Comparison of ENCODE assay signal across 8 cellular contexts in genomic region chr19:36771275-36772231, GRCh38. TPM values are rescaled to one million over a fixed set of nuclear protein-coding genes. Genes with fewer than 3 reads are reported as not detected.
DNase-seq lines count a peak whose midpoint lies in the region; ATAC-seq and TF ChIP-seq lines count a peak whose summit lies in the region.

No MANE protein-coding gene starts in this region.

- H3K27me3 Mint-ChIP-seq in endodermal cell (ENCODE audit: insufficient read depth) = no peaks in the 10 kb centered on the region

- no peak overlapping the region; the same call in 1 of the 2 replicates for H3K14ac ChIP-seq in IMR-90 (replicated peaks; ENCODE audit: low read depth, low read length)

- peak overlapping the region; percentile 93 for H3K4me3 Mint-ChIP-seq in endodermal cell

- DNase-seq in Daoy (ENCODE audit: low read depth) (peak; percentile 85), IMR-90 (peak; percentile 87), T1000 (lab: John Stamatoyannopoulos, UW) (peak; percentile 93), endodermal cell (peak; percentile 84), medulla oblongata (ENCODE audit: extremely low spot score) (peak; percentile 28), middle frontal gyrus (ENCODE audit: extremely low spot score, low spot score) (no peak), superior temporal gyrus (ENCODE audit: extremely low spot score) (no peak)

- H3K4me2 ChIP-seq in IMR-90 (ENCODE audit: low read depth, low read length) = peak overlapping the region; percentile 94

- H3K56ac ChIP-seq in IMR-90 (ENCODE audit: extremely low read depth, insufficient read depth, low read length) = peak overlapping the region; percentile 41

- no peak overlapping the region for H3K23ac ChIP-seq in IMR-90 (ENCODE audit: low read depth, low read length)

- dilution Hi-C loops in IMR-90 (cut with HindIII; ENCODE audit: low sequenced_read_pairs, unreplicated experiment) = no loop called here

- H3K36me3 Mint-ChIP-seq in endodermal cell (ENCODE audit: low read depth) = peaks cover 41% of the 10 kb centered on the region

- peaks cover 8% of the 10 kb centered on the region for H3K4me1 Mint-ChIP-seq in endodermal cell

- H3K9ac ChIP-seq in IMR-90 (ENCODE audit: low read depth, low read length) = peak overlapping the region; percentile 53
- peak overlapping the region; percentile 98 for H3K9ac ChIP-seq in endodermal cell (ENCODE audit: extremely low read depth, low read length, poor library complexity, severe bottlenecking)
- H3K9ac ChIP-seq in stomach smooth muscle (ENCODE audit: low read length in 2 of 2) = peak overlapping the region; percentile 70 to 73

- intact Hi-C loops in IMR-90 (cut with micrococcal nuclease) = loop anchor here (2.0 to 10.0 kb wide), 2 partner anchors 25 to 303 kb away; partner anchors contain the start of gene ZNF420

- peak overlapping the region; percentile 10; the same call in 1 of the 2 replicates for H2AK5ac ChIP-seq in IMR-90 (ENCODE audit: low read depth, low read length)

- H3K9me3 Mint-ChIP-seq in endodermal cell = peaks cover 49% of the 10 kb centered on the region

- no peak; the same call in 1 of the 2 replicates for TF ChIP-seq POLR2A in IMR-90 (IDR thresholded peaks at IDR 0.05; ENCODE audit: low read depth, low read length)

- WGBS in IMR-90 (ENCODE audit: extremely low coverage in 2 of 2, insufficient read length in 1 of 2), 2 experiments = 3% methylated on average over 19 of the region's 29 CpGs; no CpG with 5 or more reads in 1 of the 2 experiments
- WGBS in endodermal cell (ENCODE audit: insufficient coverage in 1 of 2, insufficient read length in 1 of 2), 2 experiments = 43 to 46% methylated on average over 14 to 29 of the region's 29 CpGs

- H3K36me3 ChIP-seq in IMR-90 (ENCODE audit: control insufficient read depth, insufficient read depth, low read length) = peaks cover 2% of the 10 kb centered on the region; the same call in 1 of the 2 replicates
- peaks cover 41% of the 10 kb centered on the region for H3K36me3 ChIP-seq in endodermal cell (ENCODE audit: control insufficient read depth, insufficient read depth, low read length)
- H3K36me3 ChIP-seq in stomach smooth muscle (ENCODE audit: control insufficient read depth in 2 of 2, insufficient read depth in 2 of 2, low read length in 2 of 2) = no peaks in the 10 kb centered on the region

- H4K20me1 ChIP-seq in IMR-90 (ENCODE audit: insufficient read depth, low read length) = no peaks in the 10 kb centered on the region

- CTCF ChIA-PET in IMR-90 (lab: Yijun Ruan, JAX) = no interaction called here

- H3K4ac ChIP-seq in IMR-90 (ENCODE audit: low read depth, low read length) = no peak overlapping the region

- in situ Hi-C loops in IMR-90 (cut with MboI; ENCODE audit: low sequenced_read_pairs) = no loop called here

- no peak for TF ChIP-seq CTCF in IMR-90 (conservative IDR thresholded peaks at IDR 0.05; ENCODE audit: low read depth, low read length)
- no peak for TF ChIP-seq CTCF in endodermal cell (conservative IDR thresholded peaks at IDR 0.05)

- no peak for TF ChIP-seq RAD21 in IMR-90 (IDR thresholded peaks at IDR 0.05; ENCODE audit: low read length)

- H3K27ac Mint-ChIP-seq in endodermal cell = peak overlapping the region; percentile 98

- ATAC-seq in IMR-90 (ENCODE audit: low read depth) = peak; percentile 19

- H2BK5ac ChIP-seq in IMR-90 (ENCODE audit: low read depth, low read length, poor library complexity, severe bottlenecking) = peak overlapping the region; percentile 19

- H3K9me3 ChIP-seq in IMR-90 (ENCODE audit: control insufficient read depth, insufficient read depth, low read length) = peaks cover 14% of the 10 kb centered on the region; the same call in 1 of the 2 replicates
- H3K9me3 ChIP-seq in endodermal cell (ENCODE audit: control insufficient read depth, low read length) = peaks cover 63% of the 10 kb centered on the region
- H3K9me3 ChIP-seq in stomach smooth muscle (ENCODE audit: control insufficient read depth in 2 of 2, low read length in 2 of 2) = peaks cover 0 to 3% of the 10 kb centered on the region in 2 donors

- H3K27ac ChIP-seq in IMR-90 (ENCODE audit: insufficient read depth, low read length) (peak overlapping the region; percentile 54), endodermal cell (ENCODE audit: low read depth, low read length) (peak overlapping the region; percentile 73), stomach smooth muscle (ENCODE audit: low read length) (peak overlapping the region; percentile 77)

- no peak overlapping the region for H2BK120ac ChIP-seq in IMR-90 (ENCODE audit: low read depth, low read length)

- H3K27me3 ChIP-seq in IMR-90 (ENCODE audit: control insufficient read depth, insufficient read depth, low read length) (no peaks in the 10 kb centered on the region), endodermal cell (ENCODE audit: control insufficient read depth, insufficient read depth, low read length, poor library complexity, severe bottlenecking) (no peaks in the 10 kb centered on the region), stomach smooth muscle (ENCODE audit: control insufficient read depth in 1 of 2, insufficient read depth in 2 of 2, low read length in 2 of 2) (no peaks in the 10 kb centered on the region)

- H2AFZ ChIP-seq in IMR-90 (replicated peaks; ENCODE audit: low read length, poor library complexity) = peak overlapping the region; percentile 100

- peak overlapping the region; percentile 38 to 95; a peak in 2 of 4 replicates for H4K8ac ChIP-seq in IMR-90 (ENCODE audit: low read depth in 2 of 2, low read length in 2 of 2)

- H3K9me1 ChIP-seq in IMR-90 (ENCODE audit: insufficient read depth, low read length) = no peaks in the 10 kb centered on the region

- H2BK20ac ChIP-seq in IMR-90 (ENCODE audit: low read depth, low read length) = no peak overlapping the region

- H4K91ac ChIP-seq in IMR-90 (ENCODE audit: insufficient read depth, low read depth, low read length) = no peak overlapping the region; the same call in 1 of the 2 replicates

- no peak overlapping the region for H3K18ac ChIP-seq in IMR-90 (ENCODE audit: low read depth, low read length)

- peaks cover 7 to 10% of the 10 kb centered on the region in 2 experiments; a peak in 3 of 4 replicates for H3K79me1 ChIP-seq in IMR-90 (ENCODE audit: low read depth in 1 of 2, low read length in 2 of 2)

- no peak overlapping the region for H2BK15ac ChIP-seq in IMR-90 (ENCODE audit: low read depth, low read length)

- H2AK9ac ChIP-seq in IMR-90 (replicated peaks; ENCODE audit: low read depth, low read length, poor library complexity) = no peak overlapping the region

- H3K4me1 ChIP-seq in IMR-90 (ENCODE audit: control insufficient read depth, insufficient read depth, low read length) (no peaks in the 10 kb centered on the region), endodermal cell (ENCODE audit: control insufficient read depth, insufficient read depth, low read length) (no peaks in the 10 kb centered on the region), stomach smooth muscle (ENCODE audit: control insufficient read depth, insufficient read depth, low read length) (peaks cover 15% of the 10 kb centered on the region)

- H4K5ac ChIP-seq in IMR-90 (ENCODE audit: low read depth, low read length) = no peak overlapping the region

- peak overlapping the region; percentile 69 for H3K4me3 ChIP-seq in IMR-90 (ENCODE audit: insufficient read depth, low read depth, low read length)
- peak overlapping the region; percentile 99 for H3K4me3 ChIP-seq in endodermal cell (ENCODE audit: low read length)
- peak overlapping the region; percentile 79 to 96 for H3K4me3 ChIP-seq in stomach smooth muscle (ENCODE audit: low read length in 2 of 2)

- POLR2A ChIA-PET in IMR-90 (lab: Charles Lee; ENCODE audit: unreplicated experiment) = interaction anchor here (0.7 kb wide), 1 partner anchor 29 kb away, joined by 6 read pairs; no protein-coding TSS in a partner anchor

- no TSS peak for BruUV-seq in IMR-90 (replicated peaks; lab: Mats Ljungman, UMichigan)

TF ChIP-seq in IMR-90, 13 proteins besides CTCF, POLR2A, EP300 and RAD21:
- no peak for TF ChIP-seq SMC3 (IDR thresholded peaks at IDR 0.05; ENCODE audit: low read depth, low read length)
- 0 out of 2 replicates have a peak, but pooled peaks have one; percentile 26 for TF ChIP-seq CHD1 (IDR thresholded peaks at IDR 0.05; ENCODE audit: low read depth, low read length)
- peak; percentile 60 for TF ChIP-seq CEBPB (IDR thresholded peaks at IDR 0.05; ENCODE audit: low read depth, low read length)
- TF ChIP-seq BHLHE40 (IDR thresholded peaks at IDR 0.05; ENCODE audit: low read depth, low read length) = no peak
- no peak for TF ChIP-seq RFX5 (IDR thresholded peaks at IDR 0.05; ENCODE audit: low read depth, low read length)
- TF ChIP-seq ELK1 (IDR thresholded peaks at IDR 0.05; ENCODE audit: borderline replicate concordance, low read depth, low read length) = no peak; the same call in 1 of the 2 replicates

RNA-seq across cellular contexts. Expression of gene ZNF850, which starts 1.1 kb away (rescaled TPM):
- 8.7 and 11.4 TPM in 2 replicates for total RNA-seq in Daoy (2014; rRNA removed; shearing (Covaris generic))
- 7.2 and 8.3 TPM in 2 replicates for total RNA-seq in IMR-90 (2012; rRNA removed)
- polyA plus RNA-seq in IMR-90 (2012; rRNA removed) = 0.90 and 1.1 TPM in 2 replicates
- polyA plus RNA-seq in IMR-90 (2012; cell fraction: cytosol; rRNA removed) = 0.52 and 0.87 TPM in 2 replicates
- 0.21 and 1.4 TPM in 2 replicates for polyA plus RNA-seq in IMR-90 (2012; cell fraction: nucleus; rRNA removed; ENCODE audit: low replicate concordance)
- 10 to 100 TPM; 28.1 to 30.7 TPM for total RNA-seq in endodermal cell
- polyA plus RNA-seq in endodermal cell (2013, experiment 1 of 2) = 3.2 TPM
- 4.3 TPM for polyA plus RNA-seq in endodermal cell (2013, experiment 2 of 2)

Comparison
In these comparisons a context has a peak if more than half of its experiments do, and no peak if none do; other contexts are left out.
1. DNase-seq: peak in Daoy (single experiment), IMR-90 (single experiment), T1000 (single experiment), endodermal cell (single experiment) and medulla oblongata (single experiment); none in middle frontal gyrus (single experiment) and superior temporal gyrus (single experiment).
2. Peak in every context shown above with its lines, with median percentiles within 50 percentile points of each other: H3K27ac ChIP-seq, H3K4me3 ChIP-seq and H3K9ac ChIP-seq.